Comparison of ENCODE assay signal across 8 cellular contexts in the genomic region with DNA sequence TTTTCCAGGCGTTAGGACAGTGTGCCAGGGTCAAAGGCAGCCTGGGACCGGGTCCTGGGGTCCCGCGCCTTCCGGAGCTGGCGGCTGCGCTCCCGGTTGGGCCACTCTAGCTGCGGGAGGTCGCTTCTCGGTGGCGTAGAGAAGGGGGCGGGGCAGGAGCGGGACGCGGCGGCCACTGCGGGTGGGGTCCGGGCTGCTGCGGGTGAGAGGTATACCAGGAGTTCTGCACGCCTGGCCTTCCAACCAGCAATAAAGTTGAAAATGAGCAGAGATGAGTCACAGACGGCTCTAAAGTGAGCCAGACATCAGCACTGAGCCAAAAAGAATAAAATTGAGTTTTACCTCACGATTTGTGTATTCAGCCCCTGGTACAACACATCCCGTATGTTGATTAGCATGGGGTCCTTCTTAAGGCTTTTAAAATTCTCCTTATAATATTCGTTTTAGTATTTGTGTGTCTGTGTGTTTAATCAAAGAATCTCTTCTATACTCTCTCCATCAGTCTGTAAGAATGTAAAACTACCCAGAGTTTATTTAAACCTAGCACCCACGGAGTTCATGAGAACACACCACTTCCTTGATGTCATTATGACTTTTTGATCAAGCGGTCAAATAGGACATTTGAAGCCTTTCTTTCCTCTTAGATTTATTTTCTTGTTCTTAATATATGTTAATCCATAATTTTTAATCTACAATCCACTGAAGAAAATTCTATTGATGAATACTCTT. TPM values are rescaled to one million over a fixed set of nuclear protein-coding genes. Genes with fewer than 3 reads are reported as not detected.
DNase-seq lines count a peak whose midpoint lies in the region; ATAC-seq and TF ChIP-seq lines count a peak whose summit lies in the region.

A gene (minus strand): TSS at position 108 of the 729 bp plus-strand sequence. CDS start 107 bp downstream, at position 1.

- H3K4ac ChIP-seq in neuronal stem cell (ENCODE audit: low read length) = no peak within 1 kb of the TSS

- no peak for ATAC-seq in CD8-positive, alpha-beta T cell
- ATAC-seq in HG02981 (IDR thresholded peaks at IDR 0.05; ENCODE audit: unreplicated experiment) = no peak

- no peak within 1 kb of the TSS for H2BK15ac ChIP-seq in neuronal stem cell (ENCODE audit: low read length)

- no peak within 1 kb of the TSS for H2AK5ac ChIP-seq in neuronal stem cell (ENCODE audit: low read depth, low read length)

- H3K4me3 ChIP-seq in CD8-positive, alpha-beta T cell (ENCODE audit: low read depth, low read length) = peak within 1 kb of the TSS; percentile 35
- H3K4me3 ChIP-seq in neuronal stem cell (ENCODE audit: low read length in 2 of 2) = no peak within 1 kb of the TSS
- peak within 1 kb of the TSS; percentile 40 to 49 (median 44) for H3K4me3 ChIP-seq in transverse colon

- H3K27me3 Mint-ChIP-seq in CD8-positive, alpha-beta T cell (ENCODE audit: low read depth) = peaks cover 27% of the 10 kb centered on the region

- no peak within 1 kb of the TSS for H3K18ac ChIP-seq in neuronal stem cell (ENCODE audit: low read length)

- H2BK5ac ChIP-seq in neuronal stem cell (ENCODE audit: low read length) = no peak within 1 kb of the TSS

- H3K36me3 ChIP-seq in CD8-positive, alpha-beta T cell (ENCODE audit: insufficient read depth, low read length) = no peaks in the 10 kb centered on the region
- H3K36me3 ChIP-seq in neuronal stem cell (replicated peaks in 1 of 2; ENCODE audit: control insufficient read depth in 2 of 2, insufficient read depth in 2 of 2, low read length in 2 of 2) (no peaks in the 10 kb centered on the region), transverse colon (no peaks in the 10 kb centered on the region)

- TF ChIP-seq CTCF in CD8-positive, alpha-beta T cell (IDR thresholded peaks at IDR 0.05) = no peak
- no peak for TF ChIP-seq CTCF in transverse colon (IDR thresholded peaks at IDR 0.05)

- H3K23ac ChIP-seq in neuronal stem cell (ENCODE audit: low read depth, low read length, poor library complexity) = no peak within 1 kb of the TSS

- H4K8ac ChIP-seq in neuronal stem cell (ENCODE audit: low read depth, low read length) = no peak within 1 kb of the TSS

- no peaks in the 10 kb centered on the region for H3K9me3 ChIP-seq in CD8-positive, alpha-beta T cell (ENCODE audit: low read length)
- H3K9me3 ChIP-seq in neuronal stem cell (replicated peaks in 1 of 2; ENCODE audit: control insufficient read depth in 2 of 2, insufficient read depth in 1 of 2, low read depth in 1 of 2, low read length in 2 of 2) (peaks cover 0 to 1% of the 10 kb centered on the region in 2 donors), transverse colon (no peaks in the 10 kb centered on the region)

- no peak within 1 kb of the TSS for H2BK12ac ChIP-seq in neuronal stem cell (ENCODE audit: low read length)

- intact Hi-C loops in CD8-positive, alpha-beta T cell (cut with DNase I, micrococcal nuclease) = no loop called here
- intact Hi-C loops in transverse colon (cut with DNase I; ENCODE audit: low total_unique reads) = no loop called here

- in situ Hi-C loops in transverse colon (cut with MboI; ENCODE audit: low pct_ligation_motif_present in 1 of 4, low pct_unique_long_range_greater_than_20kb in 1 of 4, low sequenced_read_pairs in 3 of 4) = no loop called here

- H2BK120ac ChIP-seq in neuronal stem cell (ENCODE audit: low read depth, low read length) = no peak within 1 kb of the TSS

- no peak within 1 kb of the TSS for H3K27ac Mint-ChIP-seq in CD8-positive, alpha-beta T cell

- no CpG with 5 or more reads among the region's 27 CpGs for WGBS in neuronal stem cell (ENCODE audit: extremely low coverage in 2 of 2, insufficient read length in 2 of 2, insufficient replicate concordance in 1 of 2), 2 donors
- 9 to 13% methylated on average over 7 to 26 of the region's 27 CpGs for WGBS in transverse colon (ENCODE audit: low coverage in 1 of 2), 2 donors

- H3K14ac ChIP-seq in neuronal stem cell (ENCODE audit: low read length) = no peak within 1 kb of the TSS

- no peaks in the 10 kb centered on the region for H3K4me1 ChIP-seq in CD8-positive, alpha-beta T cell (ENCODE audit: insufficient read depth, low read length)
- H3K4me1 ChIP-seq in neuronal stem cell (ENCODE audit: control insufficient read depth in 2 of 2, insufficient read depth in 1 of 2, low read depth in 1 of 2, low read length in 2 of 2) = no peaks in the 10 kb centered on the region
- H3K4me1 ChIP-seq in transverse colon = peaks cover 0 to 14% (median 9%) of the 10 kb centered on the region in 4 donors

- peaks cover 4% of the 10 kb centered on the region for H3K4me1 Mint-ChIP-seq in CD8-positive, alpha-beta T cell (ENCODE audit: low read depth)

- TF ChIP-seq POLR2A in transverse colon (IDR thresholded peaks at IDR 0.05) = no peak

- H3K36me3 Mint-ChIP-seq in CD8-positive, alpha-beta T cell = peaks cover 3% of the 10 kb centered on the region

- CTCF ChIA-PET in CD8-positive, alpha-beta T cell (lab: Charles Lee) = no interaction called here

- POLR2A ChIA-PET in CD8-positive, alpha-beta T cell (lab: Charles Lee) = no interaction called here

- H3K4me2 ChIP-seq in neuronal stem cell (ENCODE audit: insufficient read depth, low read length, poor library complexity, severe bottlenecking) = no peak within 1 kb of the TSS

- no peak within 1 kb of the TSS for H4K91ac ChIP-seq in neuronal stem cell (ENCODE audit: low read depth, low read length, poor library complexity)

- peak within 1 kb of the TSS; percentile 65 for H3K4me3 Mint-ChIP-seq in CD8-positive, alpha-beta T cell

- no peak within 1 kb of the TSS for H3K9ac ChIP-seq in neuronal stem cell (ENCODE audit: low read depth, low read length, poor library complexity)

- H3K27me3 ChIP-seq in CD8-positive, alpha-beta T cell (ENCODE audit: insufficient read depth, low read length) = no peaks in the 10 kb centered on the region
- H3K27me3 ChIP-seq in neuronal stem cell (ENCODE audit: control insufficient read depth in 3 of 3, insufficient read depth in 3 of 3, low read depth in 1 of 3, low read length in 3 of 3) (no peaks in the 10 kb centered on the region), transverse colon (no peaks in the 10 kb centered on the region)

- H3K79me1 ChIP-seq in neuronal stem cell (ENCODE audit: low read depth, low read length) = no peaks in the 10 kb centered on the region

- DNase-seq in CD8-positive, alpha-beta T cell = peak in 5 of 7 experiments; percentile 5 to 51 (median 22)
- peak; percentile 57 for DNase-seq in NCI-H1105 treated with DMSO at 0.1 percent for 48 hours (lab: John Stamatoyannopoulos, UW)
- DNase-seq in activated CD8-positive, alpha-beta memory T cell treated with anti-CD3 and anti-CD28 coated beads for 48 hours (ENCODE audit: low read depth in 2 of 3, low spot score in 2 of 3) = peak in 2 of 3 experiments; percentile 3 to 4
- peak; percentile 39 for DNase-seq in fibroblast of peridontal ligament (ENCODE audit: extremely low read depth)
- DNase-seq in neuronal stem cell (ENCODE audit: low spot score) = no peak
- DNase-seq in transverse colon = peak; percentile 72
- no peak for DNase-seq in GM19238 (ENCODE audit: insufficient read length, low spot score)

- peak within 1 kb of the TSS; percentile 5 for H2AFZ ChIP-seq in neuronal stem cell (ENCODE audit: low read length)

- no peak for TF ChIP-seq EP300 in transverse colon (IDR thresholded peaks at IDR 0.05; ENCODE audit: low read depth)

- no peak within 1 kb of the TSS for H3K27ac ChIP-seq in CD8-positive, alpha-beta T cell (ENCODE audit: low read depth, low read length)
- no peak within 1 kb of the TSS for H3K27ac ChIP-seq in neuronal stem cell (replicated peaks; ENCODE audit: low read length)
- H3K27ac ChIP-seq in transverse colon = peak within 1 kb of the TSS; percentile 49 to 78 (median 75)

- peaks cover 12% of the 10 kb centered on the region for H3K9me3 Mint-ChIP-seq in CD8-positive, alpha-beta T cell

RNA-seq across cellular contexts. Expression of the gene that starts here (rescaled TPM):
- not detected for total RNA-seq in CD8-positive, alpha-beta T cell
- 0.06 TPM for polyA plus RNA-seq in neuronal stem cell (2013, experiment 1 of 2)
- 0.08 TPM for polyA plus RNA-seq in neuronal stem cell (2013, experiment 2 of 2)
- under 1 TPM in 1 of 4 donors, not detected in 3; 0.96 TPM for total RNA-seq in transverse colon

Comparison
In these comparisons a context has a peak if more than half of its experiments do, and no peak if none do; other contexts are left out.
1. Peak in DNase-seq and H3K4me3 ChIP-seq in CD8-positive, alpha-beta T cell; RNA of the gene not detected or under 1 TPM.
2. Peak in DNase-seq, H3K4me3 ChIP-seq and H3K27ac ChIP-seq in transverse colon; RNA of the gene not detected or under 1 TPM.
3. DNase-seq: peak in NCI-H1105 treated with DMSO at 0.1 percent for 48 hours (single experiment), activated CD8-positive, alpha-beta memory T cell treated with anti-CD3 and anti-CD28 coated beads for 48 hours (2 of 3) and fibroblast of peridontal ligament (single experiment); none in neuronal stem cell (single experiment) and GM19238 (single experiment).